ENCODE assay signal across 6 cellular contexts in genomic region chr16:18309159-18309558, GRCh38. TPM values are rescaled to one million over a fixed set of nuclear protein-coding genes. Genes with fewer than 3 reads are reported as not detected.
"Had no signal": no experiment of that assay in that cellular context is flagged by ENCODE, and none has a peak within 500 bp of the region (broad histone marks: within the 10 kb centered on the region; RNA-seq: fewer than 3 reads in every experiment).

No MANE protein-coding gene starts in this region.

RNA-seq across cellular contexts. Expression of gene NPIPA8, which starts 27.4 kb away (rescaled TPM):
- total RNA-seq: PC-3, PC-9, Right ventricle myocardium superior, RPMI7951, SJSA1, SK-MEL-5 had no signal
